ENCODE assay signal across 1 cellular context in the genomic region with DNA sequence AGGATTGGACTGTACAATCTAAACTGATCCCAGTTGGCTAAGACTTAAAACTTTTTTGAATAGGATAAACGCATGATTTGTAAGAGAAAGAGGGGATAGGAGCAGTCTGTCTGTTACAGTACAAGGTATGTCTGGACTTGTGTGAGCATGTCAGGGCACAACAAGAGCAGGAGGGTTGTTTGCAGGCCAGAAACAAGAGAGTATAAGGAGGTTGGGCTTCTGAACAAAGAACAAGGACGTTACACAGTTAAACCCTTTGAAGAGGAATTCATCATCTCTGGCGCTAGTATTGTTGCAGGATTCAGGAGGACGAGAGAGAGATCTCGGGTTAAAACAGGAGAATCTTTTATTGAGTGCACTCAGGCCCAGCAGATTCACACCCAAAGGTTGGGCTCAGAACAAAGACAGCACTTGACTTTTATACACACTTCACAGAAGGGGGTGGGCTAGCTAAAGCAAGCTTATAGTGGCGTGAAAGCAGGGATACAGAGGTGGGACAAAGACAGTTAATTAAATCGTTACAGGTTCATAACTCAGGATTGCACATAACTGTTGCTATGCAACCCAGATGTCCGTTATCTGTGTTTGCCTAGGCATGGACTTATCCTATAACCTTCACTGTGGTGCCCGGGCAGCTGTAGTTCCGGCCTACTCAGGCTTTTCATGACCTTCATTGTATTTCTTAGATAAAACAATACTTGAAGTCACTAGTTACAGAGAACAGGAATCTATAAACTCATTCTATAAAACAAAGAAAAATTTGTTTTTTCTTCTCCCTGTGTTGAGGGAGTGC.
TF ChIP-seq lines count a peak whose summit lies in the region.

No MANE protein-coding gene starts in this region.

TF ChIP-seq in WTC11, 78 proteins besides CTCF, POLR2A, EP300 and RAD21 (continued from another document):
- no peak for TF ChIP-seq HMGXB4 (CRISPR knock-in tag; IDR thresholded peaks at IDR 0.05)
- no peak for TF ChIP-seq E2F5 (CRISPR knock-in tag; IDR thresholded peaks at IDR 0.05)
- TF ChIP-seq ATF2 (CRISPR knock-in tag; IDR thresholded peaks at IDR 0.05; ENCODE audit: borderline replicate concordance, low read depth): no peak
- TF ChIP-seq ELF4 (CRISPR knock-in tag; IDR thresholded peaks at IDR 0.05; ENCODE audit: low read depth): no peak
- TF ChIP-seq NFE2L1 (CRISPR knock-in tag; IDR thresholded peaks at IDR 0.05): no peak
- TF ChIP-seq, protein P1, sequence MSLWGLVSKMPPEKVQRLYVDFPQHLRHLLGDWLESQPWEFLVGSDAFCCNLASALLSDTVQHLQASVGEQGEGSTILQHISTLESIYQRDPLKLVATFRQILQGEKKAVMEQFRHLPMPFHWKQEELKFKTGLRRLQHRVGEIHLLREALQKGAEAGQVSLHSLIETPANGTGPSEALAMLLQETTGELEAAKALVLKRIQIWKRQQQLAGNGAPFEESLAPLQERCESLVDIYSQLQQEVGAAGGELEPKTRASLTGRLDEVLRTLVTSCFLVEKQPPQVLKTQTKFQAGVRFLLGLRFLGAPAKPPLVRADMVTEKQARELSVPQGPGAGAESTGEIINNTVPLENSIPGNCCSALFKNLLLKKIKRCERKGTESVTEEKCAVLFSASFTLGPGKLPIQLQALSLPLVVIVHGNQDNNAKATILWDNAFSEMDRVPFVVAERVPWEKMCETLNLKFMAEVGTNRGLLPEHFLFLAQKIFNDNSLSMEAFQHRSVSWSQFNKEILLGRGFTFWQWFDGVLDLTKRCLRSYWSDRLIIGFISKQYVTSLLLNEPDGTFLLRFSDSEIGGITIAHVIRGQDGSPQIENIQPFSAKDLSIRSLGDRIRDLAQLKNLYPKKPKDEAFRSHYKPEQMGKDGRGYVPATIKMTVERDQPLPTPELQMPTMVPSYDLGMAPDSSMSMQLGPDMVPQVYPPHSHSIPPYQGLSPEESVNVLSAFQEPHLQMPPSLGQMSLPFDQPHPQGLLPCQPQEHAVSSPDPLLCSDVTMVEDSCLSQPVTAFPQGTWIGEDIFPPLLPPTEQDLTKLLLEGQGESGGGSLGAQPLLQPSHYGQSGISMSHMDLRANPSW (CRISPR knock-in tag; conservative IDR thresholded peaks at IDR 0.05; ENCODE audit: low read depth): no peak
- TF ChIP-seq, protein P2, sequence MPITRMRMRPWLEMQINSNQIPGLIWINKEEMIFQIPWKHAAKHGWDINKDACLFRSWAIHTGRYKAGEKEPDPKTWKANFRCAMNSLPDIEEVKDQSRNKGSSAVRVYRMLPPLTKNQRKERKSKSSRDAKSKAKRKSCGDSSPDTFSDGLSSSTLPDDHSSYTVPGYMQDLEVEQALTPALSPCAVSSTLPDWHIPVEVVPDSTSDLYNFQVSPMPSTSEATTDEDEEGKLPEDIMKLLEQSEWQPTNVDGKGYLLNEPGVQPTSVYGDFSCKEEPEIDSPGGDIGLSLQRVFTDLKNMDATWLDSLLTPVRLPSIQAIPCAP (CRISPR knock-in tag; IDR thresholded peaks at IDR 0.05): no peak
- TF ChIP-seq, protein P3, sequence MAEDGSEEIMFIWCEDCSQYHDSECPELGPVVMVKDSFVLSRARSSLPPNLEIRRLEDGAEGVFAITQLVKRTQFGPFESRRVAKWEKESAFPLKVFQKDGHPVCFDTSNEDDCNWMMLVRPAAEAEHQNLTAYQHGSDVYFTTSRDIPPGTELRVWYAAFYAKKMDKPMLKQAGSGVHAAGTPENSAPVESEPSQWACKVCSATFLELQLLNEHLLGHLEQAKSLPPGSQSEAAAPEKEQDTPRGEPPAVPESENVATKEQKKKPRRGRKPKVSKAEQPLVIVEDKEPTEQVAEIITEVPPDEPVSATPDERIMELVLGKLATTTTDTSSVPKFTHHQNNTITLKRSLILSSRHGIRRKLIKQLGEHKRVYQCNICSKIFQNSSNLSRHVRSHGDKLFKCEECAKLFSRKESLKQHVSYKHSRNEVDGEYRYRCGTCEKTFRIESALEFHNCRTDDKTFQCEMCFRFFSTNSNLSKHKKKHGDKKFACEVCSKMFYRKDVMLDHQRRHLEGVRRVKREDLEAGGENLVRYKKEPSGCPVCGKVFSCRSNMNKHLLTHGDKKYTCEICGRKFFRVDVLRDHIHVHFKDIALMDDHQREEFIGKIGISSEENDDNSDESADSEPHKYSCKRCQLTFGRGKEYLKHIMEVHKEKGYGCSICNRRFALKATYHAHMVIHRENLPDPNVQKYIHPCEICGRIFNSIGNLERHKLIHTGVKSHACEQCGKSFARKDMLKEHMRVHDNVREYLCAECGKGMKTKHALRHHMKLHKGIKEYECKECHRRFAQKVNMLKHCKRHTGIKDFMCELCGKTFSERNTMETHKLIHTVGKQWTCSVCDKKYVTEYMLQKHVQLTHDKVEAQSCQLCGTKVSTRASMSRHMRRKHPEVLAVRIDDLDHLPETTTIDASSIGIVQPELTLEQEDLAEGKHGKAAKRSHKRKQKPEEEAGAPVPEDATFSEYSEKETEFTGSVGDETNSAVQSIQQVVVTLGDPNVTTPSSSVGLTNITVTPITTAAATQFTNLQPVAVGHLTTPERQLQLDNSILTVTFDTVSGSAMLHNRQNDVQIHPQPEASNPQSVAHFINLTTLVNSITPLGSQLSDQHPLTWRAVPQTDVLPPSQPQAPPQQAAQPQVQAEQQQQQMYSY (CRISPR knock-in tag; IDR thresholded peaks at IDR 0.05): no peak
- TF ChIP-seq JAZF1 (CRISPR knock-in tag; IDR thresholded peaks at IDR 0.05): no peak
TF ChIP-seq in WTC11: peak in this region for 0.
